ENCODE assay signal across 9 cellular contexts in the genomic region with DNA sequence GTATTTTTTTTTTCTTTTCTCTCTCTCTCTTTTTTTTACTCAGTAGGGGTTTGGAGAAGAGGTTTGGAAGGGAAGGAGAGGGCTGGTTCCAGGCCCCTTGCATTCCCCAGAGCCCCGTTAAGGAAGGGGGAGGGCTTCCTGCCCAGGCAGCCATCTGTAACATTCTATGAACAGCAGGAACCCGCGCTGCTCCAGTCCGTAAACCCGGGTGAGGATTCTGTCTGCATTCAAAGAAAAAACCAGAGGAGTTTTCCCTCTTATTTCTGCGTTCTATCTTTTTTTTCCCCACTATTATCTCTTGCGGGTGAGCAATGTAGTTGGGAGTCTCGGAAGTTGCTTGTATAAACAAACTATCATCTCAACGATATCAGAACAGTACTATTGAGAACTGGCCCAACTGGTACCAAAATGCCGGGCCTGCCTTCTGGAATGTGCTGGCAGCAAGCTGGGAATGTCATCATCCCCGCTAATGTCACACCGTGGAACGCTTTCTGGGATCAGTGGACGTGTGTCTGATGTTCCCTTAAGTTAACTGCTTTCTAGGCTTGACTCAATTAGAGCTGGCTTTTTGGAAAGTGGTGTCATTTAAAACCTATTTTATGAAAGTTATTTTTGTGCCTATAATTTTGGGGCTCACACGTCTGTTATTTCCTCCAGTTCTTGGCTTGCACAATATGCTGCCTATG.
DNase-seq lines count a peak whose midpoint lies in the region; TF ChIP-seq lines count a peak whose summit lies in the region.
"Had no signal": no experiment of that assay in that cellular context is flagged by ENCODE, and none has a peak within 500 bp of the region (broad histone marks: within the 10 kb centered on the region; RNA-seq: fewer than 3 reads in every experiment).

No MANE protein-coding gene starts in this region.

- no peak overlapping the region for H3K27ac ChIP-seq in AG04450 (ENCODE audit: low read depth, low read length)
- H3K27ac ChIP-seq in Karpas-422 (ENCODE audit: low read length) = no peak overlapping the region

- TF ChIP-seq CTCF in AG04450 (IDR thresholded peaks at IDR 0.05; ENCODE audit: low read depth, low read length) = no peak
- no peak for TF ChIP-seq CTCF in foreskin fibroblast (IDR thresholded peaks at IDR 0.05; ENCODE audit: low read depth, low read length)
- TF ChIP-seq CTCF in nephron progenitor cell (IDR thresholded peaks at IDR 0.05) = no peak

- H3K9me2 ChIP-seq in Karpas-422 (replicated peaks; ENCODE audit: insufficient read depth, low read length) = no peaks in the 10 kb centered on the region

- H3K27me3 Mint-ChIP-seq in nephron progenitor cell (ENCODE audit: low read depth, poor library complexity) = no peaks in the 10 kb centered on the region
- H3K27me3 Mint-ChIP-seq: activated naive CD8-positive, alpha-beta T cell had no signal

- POLR2A ChIA-PET in AG04450 (lab: Yijun Ruan, JAX) = no interaction called here

- no peaks in the 10 kb centered on the region for H3K79me2 ChIP-seq in Karpas-422 (ENCODE audit: low read length)

- peak overlapping the region; percentile 76 for H3K4me3 Mint-ChIP-seq in nephron progenitor cell
- H3K4me3 Mint-ChIP-seq: activated naive CD8-positive, alpha-beta T cell had no signal

- no peak overlapping the region for H3K4me2 ChIP-seq in Karpas-422 (ENCODE audit: low read depth, low read length, poor library complexity, severe bottlenecking)

- no peaks in the 10 kb centered on the region for H3K27me3 ChIP-seq in AG04450 (ENCODE audit: control insufficient read depth, insufficient read depth, low read length)
- no peaks in the 10 kb centered on the region for H3K27me3 ChIP-seq in Karpas-422 (ENCODE audit: low read length)

- peaks cover 50% of the 10 kb centered on the region for H3K4me1 Mint-ChIP-seq in nephron progenitor cell

- H3K27ac Mint-ChIP-seq in nephron progenitor cell = peak overlapping the region; percentile 98
- H3K27ac Mint-ChIP-seq: activated naive CD8-positive, alpha-beta T cell had no signal

- CTCF ChIA-PET in AG04450 (lab: Charles Lee) = no interaction called here

- no peaks in the 10 kb centered on the region; the same call in 1 of the 2 replicates for H3K9me3 ChIP-seq in AG04450 (ENCODE audit: control insufficient read depth, insufficient read depth, low read length)
- peaks cover 11% of the 10 kb centered on the region for H3K9me3 ChIP-seq in Karpas-422 (ENCODE audit: low read length)

- H3K9me3 Mint-ChIP-seq in nephron progenitor cell = no peaks in the 10 kb centered on the region

- DNase-seq in AG04450 (ENCODE audit: low read depth, low spot score) (no peak), NCI-H2171 (lab: John Stamatoyannopoulos, UW) (peak; percentile 91), foreskin fibroblast (peak in 1 of 2 donors; percentile 54), nephron progenitor cell (peak; percentile 69), foreskin melanocyte (no peak), GOT3 (lab: John Stamatoyannopoulos, UW) (no peak), NCI-H2196 treated with DMSO at 0.1 percent for 48 hours (lab: John Stamatoyannopoulos, UW; ENCODE audit: unreplicated experiment) (no peak), Karpas-422 (no peak)

- no peak overlapping the region for H3K9ac ChIP-seq in Karpas-422 (ENCODE audit: low read length)

- no peaks in the 10 kb centered on the region for H4K20me1 ChIP-seq in Karpas-422 (ENCODE audit: insufficient read depth, low read depth, low read length)

- no peaks in the 10 kb centered on the region for H3K36me3 ChIP-seq in Karpas-422 (ENCODE audit: insufficient read depth, low read length)

- H3K36me3 Mint-ChIP-seq in nephron progenitor cell (ENCODE audit: low read depth) = no peaks in the 10 kb centered on the region
- H3K36me3 Mint-ChIP-seq: activated naive CD8-positive, alpha-beta T cell had no signal

- no peaks in the 10 kb centered on the region for H3K4me1 ChIP-seq in Karpas-422 (ENCODE audit: low read length)

- no peak overlapping the region for H2AFZ ChIP-seq in Karpas-422 (ENCODE audit: low read length)

- H3K4me3 ChIP-seq in AG04450 (ENCODE audit: low read depth, low read length) (peak overlapping the region; percentile 46), foreskin fibroblast (ENCODE audit: low read depth in 1 of 2, low read length in 2 of 2) (peak overlapping the region; percentile 42), Karpas-422 (ENCODE audit: low read length) (no peak overlapping the region)

Comparison
In these comparisons a context has a peak if more than half of its experiments do, and no peak if none do; other contexts are left out.
1. DNase-seq: peak in NCI-H2171 (single experiment) and nephron progenitor cell (single experiment); none in AG04450 (single experiment), foreskin melanocyte (single experiment), GOT3 (single experiment), NCI-H2196 treated with DMSO at 0.1 percent for 48 hours (single experiment) and Karpas-422 (single experiment).